ENCODE assay signal across 9 cellular contexts in genomic region chr5:126369995-126370731, GRCh38. TPM values are rescaled to one million over a fixed set of nuclear protein-coding genes. Genes with fewer than 3 reads are reported as not detected.
DNase-seq lines count a peak whose midpoint lies in the region; ATAC-seq and TF ChIP-seq lines count a peak whose summit lies in the region.
"Had no signal": no experiment of that assay in that cellular context is flagged by ENCODE, and none has a peak within 500 bp of the region (broad histone marks: within the 10 kb centered on the region; RNA-seq: fewer than 3 reads in every experiment).

No MANE protein-coding gene starts in this region.

- peak overlapping the region; percentile 75 for H2AFZ ChIP-seq in mammary epithelial cell (ENCODE audit: low read depth, low read length)

- no TSS peak for BruUV-seq in mammary epithelial cell (replicated peaks; lab: Mats Ljungman, UMichigan)

- DNase-seq in Right ventricle myocardium superior: no peak
- DNase-seq in cardiac septum (ENCODE audit: low spot score): no peak
- no peak for DNase-seq in mammary epithelial cell
- peak in 1 of 3 donors; percentile 71 for DNase-seq in right lobe of liver
- no peak for DNase-seq in effector CD8-positive, alpha-beta T cell (lab: John Stamatoyannopoulos, UW)
- DNase-seq in gastrocnemius medialis: no peak
- DNase-seq in NCI-H146 (lab: John Stamatoyannopoulos, UW): no peak
- DNase-seq: stimulated activated naive B cell treated with anti-CD40 and anti-IgM and Interleukin-4, amounts not matched to agents 10 μg/mL and 1 μg/mL and 100 μg/mL, for 72 hours had no signal

- in situ Hi-C loops in mammary epithelial cell (cut with MboI; ENCODE audit: low sequenced_read_pairs in 2 of 2): loop anchor here in 1 of 2 donors (25.0 kb wide), 1 partner anchor 92 kb away; no protein-coding TSS in a partner anchor
- in situ Hi-C loops in gastrocnemius medialis (cut with MboI; ENCODE audit: low sequenced_read_pairs in 4 of 4): no loop called here

- no peak overlapping the region for H3K4me3 ChIP-seq in mammary epithelial cell (replicated peaks in 1 of 3; ENCODE audit: insufficient read depth in 1 of 3, low read depth in 2 of 3, low read length in 3 of 3)
- peak overlapping the region; percentile 51 to 76 (median 69) for H3K4me3 ChIP-seq in right lobe of liver
- H3K4me3 ChIP-seq in gastrocnemius medialis: no peak overlapping the region

- H3K4me1 ChIP-seq in mammary epithelial cell (ENCODE audit: insufficient read depth, low read length): peaks cover 54% of the 10 kb centered on the region
- H3K4me1 ChIP-seq in right lobe of liver: peaks cover 0 to 38% (median 11%) of the 10 kb centered on the region in 4 donors
- H3K4me1 ChIP-seq in gastrocnemius medialis: no peaks in the 10 kb centered on the region

- peak in 1 of 2 donors; percentile 35 for TF ChIP-seq CTCF in mammary epithelial cell (conservative IDR thresholded peaks at IDR 0.05 in 1 of 2, IDR thresholded peaks at IDR 0.05 in 1 of 2; ENCODE audit: extremely low read depth in 1 of 2, insufficient read depth in 1 of 2, low read depth in 1 of 2, low read length in 2 of 2)
- TF ChIP-seq CTCF in right lobe of liver (IDR thresholded peaks at IDR 0.05): peak in 2 of 4 donors; percentile 16 to 33
- no peak for TF ChIP-seq CTCF in gastrocnemius medialis (IDR thresholded peaks at IDR 0.05 in 4 of 5, conservative IDR thresholded peaks at IDR 0.05 in 1 of 5)

- TF ChIP-seq POLR2A in right lobe of liver (IDR thresholded peaks at IDR 0.05) (peak; percentile 62), gastrocnemius medialis (IDR thresholded peaks at IDR 0.05) (no peak)

- ATAC-seq in Right ventricle myocardium superior (ENCODE audit: poor library complexity): peak; percentile 78
- peak; percentile 59 to 78 (median 68) for ATAC-seq in right lobe of liver
- no peak for ATAC-seq in gastrocnemius medialis
- ATAC-seq in GM18502 (IDR thresholded peaks at IDR 0.05; ENCODE audit: poor library complexity, unreplicated experiment): no peak
- ATAC-seq: stimulated activated naive B cell treated with anti-CD40 and anti-IgM and Interleukin-4, amounts not matched to agents 10 μg/mL and 1 μg/mL and 100 μg/mL, for 72 hours had no signal

- no peaks in the 10 kb centered on the region for H3K36me3 ChIP-seq in mammary epithelial cell (ENCODE audit: insufficient read depth, low read length)
- no peaks in the 10 kb centered on the region for H3K36me3 ChIP-seq in right lobe of liver
- H3K36me3 ChIP-seq in gastrocnemius medialis: no peaks in the 10 kb centered on the region

- H3K27me3 ChIP-seq in mammary epithelial cell (ENCODE audit: insufficient read depth, low read length) (no peaks in the 10 kb centered on the region), right lobe of liver (no peaks in the 10 kb centered on the region), gastrocnemius medialis (no peaks in the 10 kb centered on the region)

- peak overlapping the region; percentile 46 for H3K27ac ChIP-seq in mammary epithelial cell (ENCODE audit: insufficient read depth, low read depth, low read length)
- H3K27ac ChIP-seq in right lobe of liver: peak overlapping the region; percentile 88 to 97 (median 96)
- no peak overlapping the region for H3K27ac ChIP-seq in gastrocnemius medialis

- H3K4me2 ChIP-seq in mammary epithelial cell (ENCODE audit: insufficient read depth, low read depth, low read length): peak overlapping the region; percentile 29

- H4K20me1 ChIP-seq in mammary epithelial cell (ENCODE audit: insufficient read depth, low read length): no peaks in the 10 kb centered on the region

- intact Hi-C loops in Right ventricle myocardium superior (cut with DNase I) (no loop called here), cardiac septum (cut with DNase I) (no loop called here), mammary epithelial cell (cut with micrococcal nuclease) (loop anchor here (1.0 to 2.0 kb wide), 2 partner anchors 25 to 53 kb away; partner anchors contain the start of gene GRAMD2B), right lobe of liver (cut with DNase I) (no loop called here), gastrocnemius medialis (cut with DNase I; ENCODE audit: low total_unique reads) (loop anchor here (10.0 kb wide), 1 partner anchor 45 kb away; no protein-coding TSS in a partner anchor)

- no peaks in the 10 kb centered on the region for H3K9me3 ChIP-seq in mammary epithelial cell (replicated peaks; ENCODE audit: insufficient read depth, low read length)
- no peaks in the 10 kb centered on the region for H3K9me3 ChIP-seq in right lobe of liver
- H3K9me3 ChIP-seq in gastrocnemius medialis: no peaks in the 10 kb centered on the region

- dilution Hi-C loops in mammary epithelial cell (cut with HindIII; ENCODE audit: low sequenced_read_pairs): no loop called here

- WGBS in mammary epithelial cell (ENCODE audit: low coverage, missing lambda C conversion rate): 37% methylated on average over 6 of the region's 6 CpGs
- WGBS in right lobe of liver (ENCODE audit: insufficient coverage, low coverage, low lambda C conversion rate, missing lambda C conversion rate): 24% methylated on average over 6 of the region's 6 CpGs

- H3K79me2 ChIP-seq in mammary epithelial cell (ENCODE audit: insufficient read depth, low read length): no peaks in the 10 kb centered on the region

- CTCF ChIA-PET in mammary epithelial cell (lab: Charles Lee; ENCODE audit: low non-redundant PET): interaction anchor here (0.7 kb wide), 1 partner anchor 225 kb away, joined by 9 read pairs; the partner anchor contains the start of gene ALDH7A1

- no peak overlapping the region for H3K9ac ChIP-seq in mammary epithelial cell (ENCODE audit: insufficient read depth, low read length)

RNA-seq across cellular contexts. Expression of gene GRAMD2B, which starts 53.0 kb away (rescaled TPM):
- total RNA-seq in Right ventricle myocardium superior (25.4 TPM), cardiac septum (33.4 TPM), mammary epithelial cell (100 to 1,000 TPM in 1 of 2 donors, 10 to 100 TPM in 1; 56.2 to 113 TPM), right lobe of liver (10 to 100 TPM in 5 of 6 experiments, 1 to 10 TPM in 1; 9.9 to 26.4 (median 18.3) TPM), gastrocnemius medialis (10 to 100 TPM in 1 of 4 donors, 1 to 10 TPM in 3; 4.6 to 10.4 (median 8.9) TPM)
- polyA plus RNA-seq in mammary epithelial cell: 36.9 TPM
- polyA minus RNA-seq in mammary epithelial cell: 14.3 TPM

Comparison
In these comparisons a context has a peak if more than half of its experiments do, and no peak if none do; other contexts are left out.
1. ATAC-seq: peak in Right ventricle myocardium superior (single experiment) and right lobe of liver (4 of 4); none in gastrocnemius medialis (0 of 2) and GM18502 (single experiment).
2. H3K27ac ChIP-seq: peak in mammary epithelial cell (single experiment) and right lobe of liver (3 of 3); none in gastrocnemius medialis (0 of 4).
3. H3K4me3 ChIP-seq: peak in right lobe of liver (3 of 3); none in mammary epithelial cell (0 of 3) and gastrocnemius medialis (0 of 4).
4. intact Hi-C loops: an anchor here in mammary epithelial cell (1.0 to 2.0 kb wide) and gastrocnemius medialis (10.0 kb wide); none called in Right ventricle myocardium superior, cardiac septum and right lobe of liver.